24 cellular contexts compared by ENCODE assay signal in the genomic region with DNA sequence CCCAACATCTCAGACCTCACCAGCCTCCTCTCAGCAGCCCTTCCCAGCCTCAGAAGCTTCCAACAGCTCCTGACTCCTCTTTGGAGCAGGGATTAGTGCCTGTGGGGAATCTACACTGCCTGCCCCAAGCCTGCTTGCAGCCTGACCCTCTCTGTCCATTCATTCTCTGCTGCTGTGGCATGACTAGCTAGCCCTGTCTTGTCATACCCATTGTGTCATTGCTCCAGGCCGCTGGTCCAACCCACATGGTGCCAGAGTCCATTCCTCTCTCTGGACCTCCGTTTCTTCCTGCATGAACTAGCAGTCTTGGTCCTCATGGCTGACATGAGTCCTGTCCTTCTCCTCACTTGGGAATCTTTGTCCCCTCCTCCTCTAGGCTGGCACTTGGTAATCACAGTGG. TPM values are rescaled to one million over a fixed set of nuclear protein-coding genes. Genes with fewer than 3 reads are reported as not detected.
DNase-seq lines count a peak whose midpoint lies in the region; ATAC-seq, FAIRE-seq and TF ChIP-seq lines count a peak whose summit lies in the region.
"Had no signal": no experiment of that assay in that cellular context is flagged by ENCODE, and none has a peak within 500 bp of the region (broad histone marks: within the 10 kb centered on the region; RNA-seq: fewer than 3 reads in every experiment).

No MANE protein-coding gene starts in this region.

- no peak overlapping the region for H3K4ac ChIP-seq in neuronal stem cell (ENCODE audit: low read length)

- H2AFZ ChIP-seq in neuronal stem cell (ENCODE audit: low read length): no peak overlapping the region

- no peak overlapping the region for H3K4me2 ChIP-seq in neuronal stem cell (ENCODE audit: insufficient read depth, low read length, poor library complexity, severe bottlenecking)
- H3K4me2 ChIP-seq: KMS-11 had no signal

- H3K27me3 ChIP-seq in neuronal stem cell (ENCODE audit: control insufficient read depth in 3 of 3, insufficient read depth in 3 of 3, low read depth in 1 of 3, low read length in 3 of 3) (peaks cover 0 to 30% (median 0%) of the 10 kb centered on the region in 3 experiments), upper lobe of right lung (no peaks in the 10 kb centered on the region)
- H3K27me3 ChIP-seq: SJCRH30 had no signal

- no peak overlapping the region for H4K8ac ChIP-seq in neuronal stem cell (ENCODE audit: low read depth, low read length)

- no peak overlapping the region for H2BK12ac ChIP-seq in neuronal stem cell (ENCODE audit: low read length)

- H3K36me3 ChIP-seq in kidney (ENCODE audit: control insufficient read depth in 1 of 2, insufficient read depth in 2 of 2, low read length in 2 of 2) (no peaks in the 10 kb centered on the region), neuronal stem cell (replicated peaks in 1 of 2; ENCODE audit: control insufficient read depth in 2 of 2, insufficient read depth in 2 of 2, low read length in 2 of 2) (no peaks in the 10 kb centered on the region), upper lobe of right lung (no peaks in the 10 kb centered on the region)
- H3K36me3 ChIP-seq: SJCRH30 had no signal

- no peak overlapping the region for H3K23ac ChIP-seq in neuronal stem cell (ENCODE audit: low read depth, low read length, poor library complexity)

- no peak overlapping the region for H3K18ac ChIP-seq in neuronal stem cell (ENCODE audit: low read length)

- no peak overlapping the region for H2AK5ac ChIP-seq in neuronal stem cell (ENCODE audit: low read depth, low read length)

- no peak for ATAC-seq in Right ventricle myocardium superior (ENCODE audit: poor library complexity)
- no peak for ATAC-seq in upper lobe of right lung
- no peak for ATAC-seq in HG03520 (IDR thresholded peaks at IDR 0.05; ENCODE audit: unreplicated experiment)

- H3K9ac ChIP-seq in kidney (ENCODE audit: low read length in 2 of 2): no peak overlapping the region
- no peak overlapping the region for H3K9ac ChIP-seq in neuronal stem cell (ENCODE audit: low read depth, low read length, poor library complexity)
- H3K9ac ChIP-seq: KMS-11 had no signal

- no peak overlapping the region for H3K27ac ChIP-seq in kidney (ENCODE audit: low read depth in 2 of 2, low read length in 2 of 2)
- no peak overlapping the region for H3K27ac ChIP-seq in neuronal stem cell (replicated peaks; ENCODE audit: low read length)
- H3K27ac ChIP-seq in upper lobe of right lung: no peak overlapping the region
- H3K27ac ChIP-seq: KMS-11, RWPE1, SJCRH30 had no signal

- no CpG with 5 or more reads among the region's 2 CpGs for WGBS in neuronal stem cell (ENCODE audit: extremely low coverage in 2 of 2, insufficient read length in 2 of 2, insufficient replicate concordance in 1 of 2), 2 donors

- FAIRE-seq in kidney (lab: Jason Lieb, UNC): no peak
- FAIRE-seq: GM18507 had no signal

- intact Hi-C loops in Right ventricle myocardium superior (cut with DNase I): no loop called here
- intact Hi-C loops in cardiac septum (cut with DNase I): no loop called here
- intact Hi-C loops in kidney (cut with DNase I): no loop called here
- intact Hi-C loops in upper lobe of right lung (cut with DNase I): no loop called here

- H2BK120ac ChIP-seq in neuronal stem cell (ENCODE audit: low read depth, low read length): peak overlapping the region; percentile 13

- no peak overlapping the region for H3K4me3 ChIP-seq in kidney (ENCODE audit: low read length in 2 of 2)
- no peak overlapping the region for H3K4me3 ChIP-seq in neuronal stem cell (ENCODE audit: low read length in 2 of 2)
- no peak overlapping the region for H3K4me3 ChIP-seq in upper lobe of right lung
- H3K4me3 ChIP-seq: SJCRH30 had no signal

- H3K9me3 ChIP-seq in kidney (ENCODE audit: control insufficient read depth in 1 of 2, low read length in 2 of 2) (no peaks in the 10 kb centered on the region), neuronal stem cell (replicated peaks in 1 of 2; ENCODE audit: control insufficient read depth in 2 of 2, insufficient read depth in 1 of 2, low read depth in 1 of 2, low read length in 2 of 2) (peaks cover 0 to 3% of the 10 kb centered on the region in 2 donors), upper lobe of right lung (no peaks in the 10 kb centered on the region)

- H3K14ac ChIP-seq in neuronal stem cell (ENCODE audit: low read length): no peak overlapping the region

- no peaks in the 10 kb centered on the region for H3K4me1 ChIP-seq in kidney (ENCODE audit: control insufficient read depth in 1 of 2, insufficient read depth in 1 of 2, low read depth in 1 of 2, low read length in 2 of 2)
- H3K4me1 ChIP-seq in neuronal stem cell (ENCODE audit: control insufficient read depth in 2 of 2, insufficient read depth in 1 of 2, low read depth in 1 of 2, low read length in 2 of 2): peaks cover 0 to 10% of the 10 kb centered on the region in 2 donors
- peaks cover 3% of the 10 kb centered on the region for H3K4me1 ChIP-seq in upper lobe of right lung
- H3K4me1 ChIP-seq: Caco-2 had no signal

- no peaks in the 10 kb centered on the region for H3K79me1 ChIP-seq in neuronal stem cell (ENCODE audit: low read depth, low read length)

- DNase-seq in Right ventricle myocardium superior (peak; percentile 3), cardiac septum (ENCODE audit: low spot score) (no peak), kidney (peak; percentile 42), neuronal stem cell (ENCODE audit: low spot score) (no peak), upper lobe of right lung (peak; percentile 20), EL (no peak), SK-N-DZ (ENCODE audit: low spot score) (no peak)
- DNase-seq: 8988T; Caco-2; CD4-positive, CD25-positive, alpha-beta regulatory T cell; DMS153; GF-D8; H7; NCI-H1417 treated with DMSO at 0.1 percent for 48 hours; NCI-H187 treated with DMSO at 0.1 percent for 48 hours; NCI-H2227 treated with DMSO at 0.1 percent for 48 hours; NCI-H524; NCI-H82; OCI-M1; SJCRH30 had no signal

- peak overlapping the region; percentile 16 for H2BK15ac ChIP-seq in neuronal stem cell (ENCODE audit: low read length)

- no peak overlapping the region for H4K91ac ChIP-seq in neuronal stem cell (ENCODE audit: low read depth, low read length, poor library complexity)

- no peak overlapping the region for H2BK5ac ChIP-seq in neuronal stem cell (ENCODE audit: low read length)

- TF ChIP-seq CTCF in kidney (IDR thresholded peaks at IDR 0.05; ENCODE audit: borderline replicate concordance, extremely low read depth, insufficient read depth) (no peak), upper lobe of right lung (IDR thresholded peaks at IDR 0.05) (no peak)

RNA-seq across cellular contexts. Expression of a gene that starts 12.8 kb away (rescaled TPM):
- total RNA-seq in Right ventricle myocardium superior (89.0 TPM), cardiac septum (42.6 TPM), kidney (49.5 TPM), upper lobe of right lung (80.6 TPM)
- polyA plus RNA-seq in kidney (ENCODE audit: insufficient read depth, low read depth, low replicate concordance): 24.0 TPM
- polyA plus RNA-seq in neuronal stem cell (2013, experiment 1 of 2): 36.1 TPM
- 36.3 TPM for polyA plus RNA-seq in neuronal stem cell (2013, experiment 2 of 2)
- 4.3 and 5.7 TPM in 2 replicates for polyA plus RNA-seq in SK-N-DZ (2014; cell fraction: cytosol; rRNA removed)
- polyA plus RNA-seq in SK-N-DZ (2014; cell fraction: nucleus; rRNA removed): 3.2 and 3.3 TPM in 2 replicates

Comparison
In these comparisons a context has a peak if more than half of its experiments do, and no peak if none do; other contexts are left out.
1. DNase-seq: peak in Right ventricle myocardium superior (single experiment), kidney (single experiment) and upper lobe of right lung (single experiment); none in cardiac septum (single experiment), neuronal stem cell (single experiment), EL (single experiment) and SK-N-DZ (single experiment).